Comparison of ENCODE assay signal across 18 cellular contexts in genomic region chr6:14439419-14439818, GRCh38.
"Had no signal": no experiment of that assay in that cellular context is flagged by ENCODE, and none has a peak within 500 bp of the region (broad histone marks: within the 10 kb centered on the region; RNA-seq: fewer than 3 reads in every experiment).

No MANE protein-coding gene starts in this region.

- H3K9me3 ChIP-seq: heart right ventricle, mucosa of descending colon, ovary, tibial artery, upper lobe of left lung, uterus had no signal

- H3K27me3 Mint-ChIP-seq: effector memory CD8-positive, alpha-beta T cell; naive thymus-derived CD8-positive, alpha-beta T cell; stimulated activated memory B cell treated with anti-CD40 and anti-IgM and Interleukin-4, amounts not matched to agents 10 μg/mL and 1 μg/mL and 100 μg/mL, for 72 hours; stimulated activated naive CD8-positive, alpha-beta T cell treated with anti-CD3 and anti-CD28 coated beads, Interleukin-15, Interleukin-2, amounts not matched to agents 100 ng/mL and 50 ng/mL, for 24 hours had no signal

- H3K4me3 Mint-ChIP-seq: dendritic cell treated with granulocyte-macrophage colony-stimulating factor and Interleukin-4, amounts not matched to agents 40 ng/mL and 50 ng/mL, for 4 days; effector memory CD8-positive, alpha-beta T cell; naive thymus-derived CD8-positive, alpha-beta T cell; neural crest cell; stimulated activated memory B cell treated with anti-CD40 and anti-IgM and Interleukin-4, amounts not matched to agents 10 μg/mL and 1 μg/mL and 100 μg/mL, for 72 hours; stimulated activated naive CD8-positive, alpha-beta T cell treated with anti-CD3 and anti-CD28 coated beads, Interleukin-15, Interleukin-2, amounts not matched to agents 100 ng/mL and 50 ng/mL, for 24 hours had no signal

- DNase-seq: effector memory CD8-positive, alpha-beta T cell; foreskin melanocyte; heart right ventricle; hypothalamus; kidney glomerular epithelial cell; mucosa of descending colon; naive thymus-derived CD8-positive, alpha-beta T cell; nucleus accumbens; ovary; right cardiac atrium; stimulated activated CD4-positive, alpha-beta T cell treated with anti-CD3 and anti-CD28 coated beads, Interleukin-4, amount 100 ng/mL, for 1 hour; tibial artery; upper lobe of left lung; uterus had no signal

- H3K4me3 ChIP-seq: heart right ventricle, mucosa of descending colon, ovary, tibial artery, upper lobe of left lung, uterus had no signal

- H3K27ac ChIP-seq: ovary, tibial artery, upper lobe of left lung had no signal

- H3K36me3 ChIP-seq: heart right ventricle, ovary, tibial artery, upper lobe of left lung, uterus had no signal

- H3K27me3 ChIP-seq: heart right ventricle, ovary, tibial artery, upper lobe of left lung, uterus had no signal

- H3K36me3 Mint-ChIP-seq: naive thymus-derived CD8-positive, alpha-beta T cell had no signal

- H3K27ac Mint-ChIP-seq: dendritic cell treated with granulocyte-macrophage colony-stimulating factor and Interleukin-4, amounts not matched to agents 40 ng/mL and 50 ng/mL, for 4 days; effector memory CD8-positive, alpha-beta T cell; naive thymus-derived CD8-positive, alpha-beta T cell; stimulated activated memory B cell treated with anti-CD40 and anti-IgM and Interleukin-4, amounts not matched to agents 10 μg/mL and 1 μg/mL and 100 μg/mL, for 72 hours; stimulated activated naive CD8-positive, alpha-beta T cell treated with anti-CD3 and anti-CD28 coated beads, Interleukin-15, Interleukin-2, amounts not matched to agents 100 ng/mL and 50 ng/mL, for 24 hours had no signal

- ATAC-seq: effector memory CD8-positive, alpha-beta T cell; heart right ventricle; mucosa of descending colon; naive thymus-derived CD8-positive, alpha-beta T cell; right cardiac atrium; stimulated activated memory B cell treated with anti-CD40 and anti-IgM and Interleukin-4, amounts not matched to agents 10 μg/mL and 1 μg/mL and 100 μg/mL, for 72 hours had no signal

- H3K9me3 Mint-ChIP-seq: dendritic cell treated with granulocyte-macrophage colony-stimulating factor and Interleukin-4, amounts not matched to agents 40 ng/mL and 50 ng/mL, for 4 days; effector memory CD8-positive, alpha-beta T cell; naive thymus-derived CD8-positive, alpha-beta T cell; neural crest cell; stimulated activated memory B cell treated with anti-CD40 and anti-IgM and Interleukin-4, amounts not matched to agents 10 μg/mL and 1 μg/mL and 100 μg/mL, for 72 hours; stimulated activated naive CD8-positive, alpha-beta T cell treated with anti-CD3 and anti-CD28 coated beads, Interleukin-15, Interleukin-2, amounts not matched to agents 100 ng/mL and 50 ng/mL, for 24 hours had no signal
